10 cellular contexts compared by ENCODE assay signal in genomic region chr2:202038471-202039277, GRCh38. TPM values are rescaled to one million over a fixed set of nuclear protein-coding genes. Genes with fewer than 3 reads are reported as not detected.
DNase-seq lines count a peak whose midpoint lies in the region; ATAC-seq and TF ChIP-seq lines count a peak whose summit lies in the region.
"Had no signal": no experiment of that assay in that cellular context is flagged by ENCODE, and none has a peak within 500 bp of the region (broad histone marks: within the 10 kb centered on the region; RNA-seq: fewer than 3 reads in every experiment).

No MANE protein-coding gene starts in this region.

- no peaks in the 10 kb centered on the region for H4K20me1 ChIP-seq in PC-3 (ENCODE audit: low read length)

- H3K4me2 ChIP-seq in PC-3 (ENCODE audit: low read length): peak overlapping the region; percentile 21; the same call in 1 of the 2 replicates

- POLR2A ChIA-PET in PC-3 (lab: Charles Lee; ENCODE audit: unreplicated experiment): no interaction called here

- H3K9me2 ChIP-seq in PC-3 (replicated peaks; ENCODE audit: low read length): no peaks in the 10 kb centered on the region

- TF ChIP-seq CTCF in PC-3 (conservative IDR thresholded peaks at IDR 0.05; ENCODE audit: low read depth, low read length) (no peak), fibroblast of the aortic adventitia (IDR thresholded peaks at IDR 0.05; ENCODE audit: insufficient read depth, low read length) (no peak), prostate gland (IDR thresholded peaks at IDR 0.05) (no peak)

- DNase-seq in Daoy (ENCODE audit: low read depth) (peak; percentile 61), PC-3 (peak; percentile 33), fibroblast of the aortic adventitia (ENCODE audit: low read depth) (peak; percentile 49), prostate gland (ENCODE audit: low spot score) (peak; percentile 12), NCI-H1930 (lab: John Stamatoyannopoulos, UW) (no peak), UCSD-AML1 (lab: John Stamatoyannopoulos, UW; ENCODE audit: unreplicated experiment) (no peak)
- DNase-seq: activated CD8-positive, alpha-beta memory T cell treated with anti-CD3 and anti-CD28 coated beads, Interleukin-2, amount 50 U/mL, for 48 hours; NCI-H510A had no signal

- no TSS peak for BruUV-seq in PC-3 (replicated peaks; lab: Mats Ljungman, UMichigan)

- H3K36me3 ChIP-seq in PC-3 (ENCODE audit: low read depth, low read length): no peaks in the 10 kb centered on the region
- H3K36me3 ChIP-seq in prostate gland: no peaks in the 10 kb centered on the region

- ATAC-seq in PC-3 (no peak), HG02623 (IDR thresholded peaks at IDR 0.05; ENCODE audit: unreplicated experiment) (no peak), GM18505 (IDR thresholded peaks at IDR 0.05; ENCODE audit: unreplicated experiment) (no peak)

- H3K27ac ChIP-seq in PC-3 (ENCODE audit: low read length) (no peak overlapping the region), prostate gland (peak overlapping the region; percentile 90 to 95)

- TF ChIP-seq POLR2A in prostate gland (IDR thresholded peaks at IDR 0.05) (no peak), GM18505 (IDR thresholded peaks at IDR 0.05; ENCODE audit: borderline replicate concordance, extremely low read depth, insufficient read depth, insufficient read length) (no peak)

- H3K4me3 ChIP-seq in PC-3 (ENCODE audit: low read length) (no peak overlapping the region), fibroblast of the aortic adventitia (ENCODE audit: low read depth, low read length) (peak overlapping the region; percentile 51), prostate gland (no peak overlapping the region)

- H3K4me1 ChIP-seq in PC-3 (ENCODE audit: insufficient read depth, low read length) (peaks cover 28% of the 10 kb centered on the region), prostate gland (replicated peaks) (no peaks in the 10 kb centered on the region)

- 18% methylated on average over 4 of the region's 4 CpGs for WGBS in prostate gland

- H3K9ac ChIP-seq in PC-3 (ENCODE audit: low read length): no peak overlapping the region

- H3F3A ChIP-seq in PC-3 (ENCODE audit: low read length, unreplicated experiment): no peaks in the 10 kb centered on the region

- intact Hi-C loops in PC-3 (cut with micrococcal nuclease) (no loop called here), prostate gland (cut with DNase I) (loop anchor here (5.0 kb wide), 2 partner anchors 114 to 134 kb away; no protein-coding TSS in a partner anchor)

- no peaks in the 10 kb centered on the region for H3K79me2 ChIP-seq in PC-3 (ENCODE audit: low read length)

- H2AFZ ChIP-seq in PC-3 (ENCODE audit: low read length): peak overlapping the region; percentile 32; the same call in 1 of the 2 replicates

- H3K27me3 ChIP-seq in PC-3 (ENCODE audit: low read length) (no peaks in the 10 kb centered on the region), prostate gland (replicated peaks; ENCODE audit: insufficient read depth) (no peaks in the 10 kb centered on the region)

- CTCF ChIA-PET in PC-3 (lab: Charles Lee): no interaction called here

- H3K9me3 ChIP-seq in PC-3 (ENCODE audit: low read length): no peaks in the 10 kb centered on the region
- H3K9me3 ChIP-seq in prostate gland: no peaks in the 10 kb centered on the region

RNA-seq across cellular contexts. Expression of gene FZD7, which starts 5.0 kb away (rescaled TPM):
- total RNA-seq in Daoy (2014; rRNA removed; shearing (Covaris generic)): 12.0 and 19.3 TPM in 2 replicates
- total RNA-seq in PC-3 (2014; rRNA removed) (4.8 and 5.5 TPM in 2 replicates), fibroblast of the aortic adventitia (ENCODE audit: low replicate concordance) (35.8 and 40.4 TPM in 2 replicates), prostate gland (10 to 100 TPM; 16.1 to 26.1 TPM)

RNA-seq across cellular contexts. Expression of gene KIAA2012, which starts 34.4 kb away (rescaled TPM):
- not detected in 2 replicates for total RNA-seq in Daoy (2014; rRNA removed; shearing (Covaris generic))
- total RNA-seq in PC-3 (2014; rRNA removed) (not detected in 2 replicates), fibroblast of the aortic adventitia (ENCODE audit: low replicate concordance) (not detected in 2 replicates), prostate gland (under 1 TPM in 1 of 2 donors, not detected in 1; 0.74 TPM)

Comparison
In these comparisons a context has a peak if more than half of its experiments do, and no peak if none do; other contexts are left out.
1. DNase-seq: peak in Daoy (single experiment), PC-3 (single experiment), fibroblast of the aortic adventitia (single experiment) and prostate gland (single experiment); none in NCI-H1930 (0 of 2) and UCSD-AML1 (single experiment).